ENCODE assay signal across 24 cellular contexts in the genomic region with DNA sequence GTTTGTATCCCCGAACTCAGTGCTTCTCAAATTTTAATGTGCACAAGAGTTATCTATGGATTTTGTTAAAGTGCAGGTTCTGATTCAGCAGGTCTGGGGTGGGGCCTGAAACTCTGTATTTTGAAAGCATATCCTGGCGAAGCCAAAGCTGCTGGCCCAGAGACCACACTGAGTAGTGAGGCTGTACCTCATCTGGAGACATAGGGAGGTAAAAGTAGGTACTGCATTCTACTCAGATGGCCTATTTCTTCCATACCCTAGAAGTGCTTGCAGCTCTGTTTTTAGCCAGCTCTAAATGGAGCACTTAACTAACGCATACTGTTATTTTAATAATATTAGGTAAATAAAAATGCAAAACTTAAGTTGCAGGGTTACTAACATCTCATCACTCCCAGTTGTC.
A peak's percentile ranks its signal among the peaks of the same experiment; 100 is the strongest.
DNase-seq lines count a peak whose midpoint lies in the region; ATAC-seq, FAIRE-seq and TF ChIP-seq lines count a peak whose summit lies in the region.
"Had no signal": no experiment of that assay in that cellular context is flagged by ENCODE, and none has a peak within 500 bp of the region (broad histone marks: within the 10 kb centered on the region; RNA-seq: fewer than 3 reads in every experiment).

No MANE protein-coding gene starts in this region.

- H3K27ac ChIP-seq in A549 (no peak overlapping the region), A673 (ENCODE audit: low read depth, low read length, poor library complexity, severe bottlenecking) (peak overlapping the region; percentile 99), neural progenitor cell (no peak overlapping the region)
- H3K27ac ChIP-seq: BLaER1 treated with 17β-estradiol and CSF1 and Interleukin-3, amounts not matched to agents 10 nM and 100 nM had no signal

- no peak for TF ChIP-seq RAD21 in A549 (conservative IDR thresholded peaks at IDR 0.05 in 1 of 2, IDR thresholded peaks at IDR 0.05 in 1 of 2)

- no peaks in the 10 kb centered on the region for H3K36me3 Mint-ChIP-seq in neural progenitor cell
- H3K36me3 Mint-ChIP-seq: CD14-positive monocyte; CD8-positive, alpha-beta memory T cell had no signal

- no peak overlapping the region for H3K4me3 ChIP-seq in A549
- H3K4me3 ChIP-seq in A673 (ENCODE audit: low read depth, low read length, poor library complexity, severe bottlenecking), result no peak overlapping the region
- no peak overlapping the region for H3K4me3 ChIP-seq in neural progenitor cell
- H3K4me3 ChIP-seq: BLaER1 treated with 17β-estradiol and CSF1 and Interleukin-3, amounts not matched to agents 10 nM and 100 nM; GM12878 had no signal

- ATAC-seq in A549, result peak; percentile 74 to 77; a peak in 4 of 6 replicates
- ATAC-seq in SK-N-SH treated with all-trans-retinoic acid at 6 μM for 48 hours, result peak; percentile 40; the same call in 1 of the 3 replicates
- no peak for ATAC-seq in GM18511 (IDR thresholded peaks at IDR 0.05; ENCODE audit: unreplicated experiment)
- ATAC-seq in HG03097 (IDR thresholded peaks at IDR 0.05; ENCODE audit: low FRiP score, unreplicated experiment), result no peak
- ATAC-seq: GM12878 had no signal

- H3K9me3 ChIP-seq in A549, result no peaks in the 10 kb centered on the region
- H3K9me3 ChIP-seq in A673 (ENCODE audit: low read depth, low read length, poor library complexity, severe bottlenecking), result no peaks in the 10 kb centered on the region
- no peaks in the 10 kb centered on the region for H3K9me3 ChIP-seq in neural progenitor cell (ENCODE audit: low read depth)
- H3K9me3 ChIP-seq: BE2C had no signal

- no peak for TF ChIP-seq EP300 in A549 (IDR thresholded peaks at IDR 0.05)

- intact Hi-C loops in A673 (cut with micrococcal nuclease; ENCODE audit: unreplicated experiment), result loop anchor here (2.0 to 5.0 kb wide), 2 partner anchors 31 to 92 kb away; no protein-coding TSS in a partner anchor

- H3K27me3 Mint-ChIP-seq in neural progenitor cell (ENCODE audit: insufficient read depth, low read depth), result no peaks in the 10 kb centered on the region

- H2AFZ ChIP-seq in neural progenitor cell (replicated peaks), result no peak overlapping the region

- BruUV-seq in A673 (replicated peaks; lab: Mats Ljungman, UMichigan), result no TSS peak

- H3K4me2 ChIP-seq in A549, result no peak overlapping the region
- H3K4me2 ChIP-seq in neural progenitor cell, result no peak overlapping the region
- H3K4me2 ChIP-seq: BLaER1 treated with 17β-estradiol and CSF1 and Interleukin-3, amounts not matched to agents 10 nM and 100 nM had no signal

- no peaks in the 10 kb centered on the region for H3F3A ChIP-seq in neural progenitor cell (ENCODE audit: low read depth)

- no peaks in the 10 kb centered on the region for H4K20me1 ChIP-seq in neural progenitor cell (ENCODE audit: low read depth)
- H4K20me1 ChIP-seq: BLaER1 treated with 17β-estradiol and CSF1 and Interleukin-3, amounts not matched to agents 10 nM and 100 nM had no signal

- H3K9me3 Mint-ChIP-seq in neural progenitor cell, result peaks cover 2% of the 10 kb centered on the region
- H3K9me3 Mint-ChIP-seq: CD4-positive, alpha-beta T cell had no signal

- CTCF ChIA-PET in A549 (lab: Yijun Ruan, JAX) (interaction anchor here (1.3 to 1.8 kb wide), 2 partner anchors 19 to 112 kb away, joined by 4 to 5 read pairs; no protein-coding TSS in a partner anchor), A673 (lab: Charles Lee) (interaction anchor here (0.6 kb wide), 1 partner anchor 243 kb away, joined by 3 read pairs; no protein-coding TSS in a partner anchor)

- in situ Hi-C loops in KBM-7 (cut with MboI; ENCODE audit: low pct_unique_long_range_greater_than_20kb, low sequenced_read_pairs), result no loop called here

- DNase-seq in A549 (ENCODE audit: low read depth in 1 of 2, low spot score in 1 of 2) (no peak), A673 (ENCODE audit: low spot score) (no peak), RPMI8226 (peak; percentile 24), neural progenitor cell (ENCODE audit: low spot score) (no peak), KBM-7 (no peak)
- DNase-seq: ACHN; AML-193; BE2C; CD4-positive, alpha-beta T cell; CD8-positive, alpha-beta memory T cell; DMS 273 treated with DMSO at 0.1 percent for 48 hours; DMS79; EL; GDM1; H7; HCEC 1CT had no signal

- H3K4me1 ChIP-seq in A549, result peaks cover 7% of the 10 kb centered on the region; the same call in 1 of the 3 replicates
- H3K4me1 ChIP-seq in A673 (ENCODE audit: insufficient read depth, low read length, poor library complexity, severe bottlenecking), result peaks cover 59% of the 10 kb centered on the region
- H3K4me1 ChIP-seq in neural progenitor cell, result no peaks in the 10 kb centered on the region
- H3K4me1 ChIP-seq: BE2C had no signal

- H3K4me1 Mint-ChIP-seq in neural progenitor cell, result no peaks in the 10 kb centered on the region
- H3K4me1 Mint-ChIP-seq: CD8-positive, alpha-beta memory T cell had no signal

- TF ChIP-seq POLR2A in A549 (IDR thresholded peaks at IDR 0.05; ENCODE audit: low read length), result no peak

- no peak for TF ChIP-seq CTCF in A549 (IDR thresholded peaks at IDR 0.05)
- no peak for TF ChIP-seq CTCF in A673 (conservative IDR thresholded peaks at IDR 0.05; ENCODE audit: low read depth, low read length)
- no peak for TF ChIP-seq CTCF in neural progenitor cell (IDR thresholded peaks at IDR 0.05)

- POLR2A ChIA-PET in A549 (lab: Yijun Ruan, JAX) (interaction anchor here (0.6 kb wide), 2 partner anchors 10 to 47 kb away, joined by 3 to 11 read pairs; no protein-coding TSS in a partner anchor), A673 (lab: Charles Lee; ENCODE audit: low non-redundant PET) (interaction anchor here (0.6 kb wide), 1 partner anchor 237 kb away, joined by 3 read pairs; no protein-coding TSS in a partner anchor)

- FAIRE-seq in A549 (lab: Jason Lieb, UNC), result no peak
- FAIRE-seq: D721Med, GM12878, H1 had no signal

- no peaks in the 10 kb centered on the region for H3K79me2 ChIP-seq in neural progenitor cell (ENCODE audit: low read depth)

- 76% methylated on average over 3 of the region's 3 CpGs for WGBS in A549 (ENCODE audit: missing lambda C conversion rate)

- no peak overlapping the region for H3K4me3 Mint-ChIP-seq in neural progenitor cell
- H3K4me3 Mint-ChIP-seq: CD14-positive monocyte; CD4-positive, alpha-beta T cell; CD8-positive, alpha-beta memory T cell had no signal

- no peak overlapping the region for H3K27ac Mint-ChIP-seq in neural progenitor cell
- H3K27ac Mint-ChIP-seq: CD14-positive monocyte; CD4-positive, alpha-beta T cell; CD8-positive, alpha-beta memory T cell had no signal

- no peaks in the 10 kb centered on the region for H3K27me3 ChIP-seq in A673 (replicated peaks; ENCODE audit: insufficient read depth, low read depth, low read length, poor library complexity)
- H3K27me3 ChIP-seq in neural progenitor cell, result no peaks in the 10 kb centered on the region
- H3K27me3 ChIP-seq: BE2C; BLaER1 treated with 17β-estradiol and CSF1 and Interleukin-3, amounts not matched to agents 10 nM and 100 nM had no signal

- no peaks in the 10 kb centered on the region for H3K36me3 ChIP-seq in A673 (ENCODE audit: insufficient read depth, low read length, poor library complexity, severe bottlenecking)
- H3K36me3 ChIP-seq in neural progenitor cell, result no peaks in the 10 kb centered on the region
- H3K36me3 ChIP-seq: BE2C; BLaER1 treated with 17β-estradiol and CSF1 and Interleukin-3, amounts not matched to agents 10 nM and 100 nM had no signal

- no peak overlapping the region for H3K9ac ChIP-seq in neural progenitor cell
- H3K9ac ChIP-seq: BLaER1 treated with 17β-estradiol and CSF1 and Interleukin-3, amounts not matched to agents 10 nM and 100 nM had no signal

TF ChIP-seq in A549, 52 proteins besides CTCF, POLR2A, EP300 and RAD21 (continues in another document):
- TF ChIP-seq TP53 (CRISPR knock-in tag; IDR thresholded peaks at IDR 0.05), result no peak
- no peak for TF ChIP-seq RCOR1 (IDR thresholded peaks at IDR 0.05; ENCODE audit: low read depth, low read length)
- TF ChIP-seq KDM1A (IDR thresholded peaks at IDR 0.05; ENCODE audit: low read depth), result no peak
- no peak for TF ChIP-seq ZC3H11A (IDR thresholded peaks at IDR 0.05)
- TF ChIP-seq MAFK (IDR thresholded peaks at IDR 0.05; ENCODE audit: partially characterized antibody), result no peak
- no peak for TF ChIP-seq ZSCAN20 (CRISPR knock-in tag; IDR thresholded peaks at IDR 0.05)
- no peak for TF ChIP-seq NPAS2 (CRISPR knock-in tag; IDR thresholded peaks at IDR 0.05; ENCODE audit: borderline replicate concordance)
- TF ChIP-seq, protein P1, sequence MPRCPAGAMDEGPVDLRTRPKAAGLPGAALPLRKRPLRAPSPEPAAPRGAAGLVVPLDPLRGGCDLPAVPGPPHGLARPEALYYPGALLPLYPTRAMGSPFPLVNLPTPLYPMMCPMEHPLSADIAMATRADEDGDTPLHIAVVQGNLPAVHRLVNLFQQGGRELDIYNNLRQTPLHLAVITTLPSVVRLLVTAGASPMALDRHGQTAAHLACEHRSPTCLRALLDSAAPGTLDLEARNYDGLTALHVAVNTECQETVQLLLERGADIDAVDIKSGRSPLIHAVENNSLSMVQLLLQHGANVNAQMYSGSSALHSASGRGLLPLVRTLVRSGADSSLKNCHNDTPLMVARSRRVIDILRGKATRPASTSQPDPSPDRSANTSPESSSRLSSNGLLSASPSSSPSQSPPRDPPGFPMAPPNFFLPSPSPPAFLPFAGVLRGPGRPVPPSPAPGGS (IDR thresholded peaks at IDR 0.05), result no peak

TF ChIP-seq in SK-N-SH treated with all-trans-retinoic acid at 6 μM for 48 hours, 23 proteins besides CTCF, POLR2A, EP300 and RAD21 (continues in another document):
- TF ChIP-seq ZNF565 (CRISPR knock-in tag; conservative IDR thresholded peaks at IDR 0.05; ENCODE audit: low read depth), result no peak
- no peak for TF ChIP-seq TCF4 (CRISPR knock-in tag; IDR thresholded peaks at IDR 0.05; ENCODE audit: borderline replicate concordance)
- no peak for TF ChIP-seq ISL1 (CRISPR knock-in tag; IDR thresholded peaks at IDR 0.05)
- TF ChIP-seq, protein P2, sequence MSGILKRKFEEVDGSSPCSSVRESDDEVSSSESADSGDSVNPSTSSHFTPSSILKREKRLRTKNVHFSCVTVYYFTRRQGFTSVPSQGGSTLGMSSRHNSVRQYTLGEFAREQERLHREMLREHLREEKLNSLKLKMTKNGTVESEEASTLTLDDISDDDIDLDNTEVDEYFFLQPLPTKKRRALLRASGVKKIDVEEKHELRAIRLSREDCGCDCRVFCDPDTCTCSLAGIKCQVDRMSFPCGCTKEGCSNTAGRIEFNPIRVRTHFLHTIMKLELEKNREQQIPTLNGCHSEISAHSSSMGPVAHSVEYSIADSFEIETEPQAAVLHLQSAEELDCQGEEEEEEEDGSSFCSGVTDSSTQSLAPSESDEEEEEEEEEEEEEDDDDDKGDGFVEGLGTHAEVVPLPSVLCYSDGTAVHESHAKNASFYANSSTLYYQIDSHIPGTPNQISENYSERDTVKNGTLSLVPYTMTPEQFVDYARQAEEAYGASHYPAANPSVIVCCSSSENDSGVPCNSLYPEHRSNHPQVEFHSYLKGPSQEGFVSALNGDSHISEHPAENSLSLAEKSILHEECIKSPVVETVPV (CRISPR knock-in tag; IDR thresholded peaks at IDR 0.05), result no peak
- no peak for TF ChIP-seq CSDC2 (CRISPR knock-in tag; IDR thresholded peaks at IDR 0.05)
- TF ChIP-seq ZFP30 (CRISPR knock-in tag; IDR thresholded peaks at IDR 0.05), result no peak
- no peak for TF ChIP-seq ZC3H10 (CRISPR knock-in tag; IDR thresholded peaks at IDR 0.05)
- no peak for TF ChIP-seq PPARA (CRISPR knock-in tag; IDR thresholded peaks at IDR 0.05; ENCODE audit: borderline replicate concordance)
- no peak for TF ChIP-seq BACH2 (CRISPR knock-in tag; IDR thresholded peaks at IDR 0.05; ENCODE audit: borderline replicate concordance)
- TF ChIP-seq ESRRG (CRISPR knock-in tag; IDR thresholded peaks at IDR 0.05), result no peak

Comparison
In these comparisons a context has a peak if more than half of its experiments do, and no peak if none do; other contexts are left out.
1. ATAC-seq: peak in A549 (2 of 2) and SK-N-SH treated with all-trans-retinoic acid at 6 μM for 48 hours (single experiment); none in GM18511 (single experiment) and HG03097 (single experiment).